Comparison of ENCODE assay signal across 8 cellular contexts in genomic region chr22:50523806-50524663, GRCh38. TPM values are rescaled to one million over a fixed set of nuclear protein-coding genes. Genes with fewer than 3 reads are reported as not detected.
DNase-seq lines count a peak whose midpoint lies in the region; ATAC-seq, FAIRE-seq and TF ChIP-seq lines count a peak whose summit lies in the region.

No MANE protein-coding gene starts in this region.

- H3K27ac ChIP-seq in cardiac muscle cell (no peak overlapping the region), HepG2 (ENCODE audit: extremely low read length, insufficient read depth, low read length) (peak overlapping the region; percentile 94)

- TF ChIP-seq EP300 in HepG2 (IDR thresholded peaks at IDR 0.05; ENCODE audit: low read depth in 2 of 2, low read length in 2 of 2) (no peak), HepG2 (CRISPR knock-in tag; IDR thresholded peaks at IDR 0.05; ENCODE audit: borderline replicate concordance) (no peak)

- H3K27ac Mint-ChIP-seq in activated naive CD8-positive, alpha-beta T cell: peak overlapping the region; percentile 59

- H3K36me3 ChIP-seq in cardiac muscle cell (peaks cover 12% of the 10 kb centered on the region), HepG2 (replicated peaks in 1 of 2; ENCODE audit: control insufficient read depth in 1 of 2, insufficient read depth in 2 of 2, low read length in 2 of 2) (peaks cover 8 to 32% of the 10 kb centered on the region in 2 experiments; a peak in 4 of 5 replicates)

- POLR2A ChIA-PET in HepG2 (lab: Yijun Ruan, JAX): interaction anchor here (0.7 to 4.2 kb wide), 16 partner anchors 11 to 273 kb away, joined by 3 to 97 read pairs (median 13); partner anchors contain the start of genes CHKB, DENND6B, HDAC10 and KLHDC7B

- peak overlapping the region; percentile 63 for H3K4me3 ChIP-seq in cardiac muscle cell
- H3K4me3 ChIP-seq in HepG2 (replicated peaks in 1 of 3; ENCODE audit: insufficient read depth in 1 of 3, low read depth in 2 of 3, low read length in 3 of 3): peak overlapping the region; percentile 65 to 84 (median 83)

- in situ Hi-C loops in HepG2 (cut with HindIII; ENCODE audit: extremely low pct_ligation_motif_present, low pct_unique_long_range_greater_than_20kb): no loop called here

- H4K20me1 ChIP-seq in HepG2 (ENCODE audit: insufficient read depth, low read length): peaks cover 19% of the 10 kb centered on the region

- H3K4me2 ChIP-seq in HepG2 (ENCODE audit: low read depth, low read length): peak overlapping the region; percentile 100

- FAIRE-seq in HepG2 (lab: Jason Lieb, UNC): no peak

- H3K27me3 ChIP-seq in cardiac muscle cell (no peaks in the 10 kb centered on the region), HepG2 (ENCODE audit: control insufficient read depth in 1 of 2, insufficient read depth in 2 of 2, low read length in 2 of 2) (no peaks in the 10 kb centered on the region)

- no peak for ATAC-seq in left ventricle myocardium superior
- no peak for ATAC-seq in HepG2
- ATAC-seq in GM19324 (IDR thresholded peaks at IDR 0.05; ENCODE audit: low FRiP score, unreplicated experiment): no peak

- WGBS in HepG2 (ENCODE audit: low lambda C conversion rate): 88% methylated on average over 1 of the region's 25 CpGs

- peak overlapping the region; percentile 91 for H3K9ac ChIP-seq in HepG2 (ENCODE audit: insufficient read depth, low read depth, low read length)

- peaks cover 23% of the 10 kb centered on the region for H3K4me1 Mint-ChIP-seq in activated naive CD8-positive, alpha-beta T cell (ENCODE audit: low read depth)

- H3K4me1 ChIP-seq in cardiac muscle cell (ENCODE audit: low read depth) (peaks cover 10% of the 10 kb centered on the region), HepG2 (ENCODE audit: insufficient read depth, low read length) (peaks cover 38% of the 10 kb centered on the region)

- H3K27me3 Mint-ChIP-seq in activated naive CD8-positive, alpha-beta T cell: no peaks in the 10 kb centered on the region

- H3K4me3 Mint-ChIP-seq in activated naive CD8-positive, alpha-beta T cell: peak overlapping the region; percentile 90

- TF ChIP-seq CTCF in cardiac muscle cell (IDR thresholded peaks at IDR 0.05; ENCODE audit: low read depth, low read length) (no peak), HepG2 (CRISPR knock-in tag; IDR thresholded peaks at IDR 0.05) (no peak)

- CTCF ChIA-PET in HepG2 (lab: Yijun Ruan, JAX; ENCODE audit: low intra/inter-chr PET ratio, low total read pairs): no interaction called here

- intact Hi-C loops in left ventricle myocardium superior (cut with micrococcal nuclease): no loop called here
- intact Hi-C loops in HepG2 (cut with micrococcal nuclease; ENCODE audit: unreplicated experiment): no loop called here

- no peaks in the 10 kb centered on the region for H3K9me3 ChIP-seq in cardiac muscle cell (ENCODE audit: low read depth)
- H3K9me3 ChIP-seq in HepG2 (ENCODE audit: low read length): no peaks in the 10 kb centered on the region

- BruUV-seq in HepG2 (replicated peaks; lab: Mats Ljungman, UMichigan): no TSS peak

- DNase-seq in cardiac muscle cell (ENCODE audit: low read depth in 1 of 2, low spot score in 1 of 2): no peak
- no peak for DNase-seq in left ventricle myocardium superior
- DNase-seq in HepG2 (ENCODE audit: low spot score): no peak
- DNase-seq in ureter (ENCODE audit: low spot score): peak; percentile 54
- DNase-seq in Ammon's horn (ENCODE audit: low spot score): no peak
- DNase-seq in GM19238 (ENCODE audit: insufficient read length, low spot score): no peak

- H3K36me3 Mint-ChIP-seq in activated naive CD8-positive, alpha-beta T cell: peaks cover 2% of the 10 kb centered on the region

- TF ChIP-seq POLR2A in HepG2 (IDR thresholded peaks at IDR 0.05; ENCODE audit: insufficient read depth in 1 of 2, low read depth in 2 of 2, low read length in 2 of 2): no peak; a peak in 1 of 4 replicates

- no peak for TF ChIP-seq RAD21 in HepG2 (CRISPR knock-in tag; IDR thresholded peaks at IDR 0.05)

- H2AFZ ChIP-seq in HepG2 (ENCODE audit: low read length): no peak overlapping the region

- H3K79me2 ChIP-seq in HepG2 (ENCODE audit: insufficient read depth, low read length): peaks cover 20% of the 10 kb centered on the region

- no peaks in the 10 kb centered on the region for H3K9me3 Mint-ChIP-seq in activated naive CD8-positive, alpha-beta T cell (ENCODE audit: low read depth)

RNA-seq across cellular contexts. Expression of gene SCO2, which starts 1.4 kb away (rescaled TPM):
- total RNA-seq in cardiac muscle cell (4.1 TPM in 1 of 2 replicates, not detected in the other), left ventricle myocardium superior (1.3 TPM), HepG2 (2016; rRNA removed; fragmentation: Illumina TruSeq; extraction: Trizol) (2.1 and 3.7 TPM in 2 replicates), ureter (not detected)
- polyA plus RNA-seq in cardiac muscle cell (0.84 and 10.5 TPM in 2 replicates), HepG2 (2011; rRNA removed) (0.32 and 0.85 TPM in 2 replicates)
- 2.3 and 3.6 TPM in 2 replicates for total RNA-seq in HepG2 (2016; cell fraction: cytosol; rRNA removed; fragmentation: Illumina TruSeq; extraction: Trizol; ENCODE audit: low read depth)
- 1.5 and 1.8 TPM in 2 replicates for total RNA-seq in HepG2 (2016; cell fraction: insoluble cytoplasmic fraction; rRNA removed; fragmentation: Illumina TruSeq; extraction: Trizol)
- total RNA-seq in HepG2 (2016; cell fraction: membrane; rRNA removed; fragmentation: Illumina TruSeq; extraction: Trizol): 2.2 and 2.9 TPM in 2 replicates
- not detected in 2 replicates for total RNA-seq in HepG2 (2016; cell fraction: nucleus; rRNA removed; fragmentation: Illumina TruSeq; extraction: Trizol)
- polyA plus RNA-seq in HepG2 (2011; cell fraction: cytosol; rRNA removed): 1.9 and 4.5 TPM in 2 replicates
- 2.8 TPM in 2 replicates for polyA plus RNA-seq in HepG2 (2011; cell fraction: nucleus; rRNA removed)
- polyA plus RNA-seq in HepG2 (2012): 1.1 TPM in 1 of 2 replicates, not detected in the other
- polyA plus RNA-seq in HepG2 (2016; cell fraction: cytosol; fragmentation: Illumina TruSeq; extraction: Trizol; ENCODE audit: low read depth): 4.0 and 4.2 TPM in 2 replicates
- 1.6 and 2.3 TPM in 2 replicates for polyA plus RNA-seq in HepG2 (2016; cell fraction: insoluble cytoplasmic fraction; fragmentation: Illumina TruSeq; extraction: Trizol; ENCODE audit: low read depth)
- polyA plus RNA-seq in HepG2 (2016; cell fraction: membrane; fragmentation: Illumina TruSeq; extraction: Trizol; ENCODE audit: low read depth): 2.3 and 2.8 TPM in 2 replicates
- polyA plus RNA-seq in HepG2 (2016; cell fraction: nucleus; fragmentation: Illumina TruSeq; extraction: Trizol; ENCODE audit: insufficient read depth, low read depth): 2.8 and 3.5 TPM in 2 replicates
- polyA minus RNA-seq in HepG2 (2011; rRNA and poly(A)+ RNA removed; ENCODE audit: low replicate concordance): 0.40 and 2.2 TPM in 2 replicates
- polyA minus RNA-seq in HepG2 (2011; cell fraction: cytosol; rRNA and poly(A)+ RNA removed): 0.97 and 1.8 TPM in 2 replicates
- 1.4 TPM in 1 of 2 replicates, not detected in the other for polyA minus RNA-seq in HepG2 (2011; cell fraction: nucleus; rRNA and poly(A)+ RNA removed)

RNA-seq across cellular contexts. Expression of gene TYMP, which starts 5.8 kb away (rescaled TPM):
- total RNA-seq in cardiac muscle cell (2.6 and 7.8 TPM in 2 replicates), left ventricle myocardium superior (12.7 TPM), HepG2 (2016; rRNA removed; fragmentation: Illumina TruSeq; extraction: Trizol) (2.3 and 3.9 TPM in 2 replicates), ureter (37.9 TPM)
- polyA plus RNA-seq in cardiac muscle cell (10.0 and 17.7 TPM in 2 replicates), HepG2 (2011; rRNA removed) (4.3 and 7.5 TPM in 2 replicates)
- total RNA-seq in HepG2 (2016; cell fraction: cytosol; rRNA removed; fragmentation: Illumina TruSeq; extraction: Trizol; ENCODE audit: low read depth): 1.0 and 1.1 TPM in 2 replicates
- total RNA-seq in HepG2 (2016; cell fraction: insoluble cytoplasmic fraction; rRNA removed; fragmentation: Illumina TruSeq; extraction: Trizol): 2.2 and 3.5 TPM in 2 replicates
- 1.8 TPM in 2 replicates for total RNA-seq in HepG2 (2016; cell fraction: membrane; rRNA removed; fragmentation: Illumina TruSeq; extraction: Trizol)
- 1.9 and 3.1 TPM in 2 replicates for total RNA-seq in HepG2 (2016; cell fraction: nucleus; rRNA removed; fragmentation: Illumina TruSeq; extraction: Trizol)
- 4.9 and 6.1 TPM in 2 replicates for polyA plus RNA-seq in HepG2 (2011; cell fraction: cytosol; rRNA removed)
- polyA plus RNA-seq in HepG2 (2011; cell fraction: nucleus; rRNA removed): 37.1 and 45.0 TPM in 2 replicates
- polyA plus RNA-seq in HepG2 (2012): 3.0 and 4.0 TPM in 2 replicates
- polyA plus RNA-seq in HepG2 (2016; cell fraction: cytosol; fragmentation: Illumina TruSeq; extraction: Trizol; ENCODE audit: low read depth): 1.3 and 1.4 TPM in 2 replicates
- 2.9 and 3.2 TPM in 2 replicates for polyA plus RNA-seq in HepG2 (2016; cell fraction: insoluble cytoplasmic fraction; fragmentation: Illumina TruSeq; extraction: Trizol; ENCODE audit: low read depth)
- 0.84 and 0.96 TPM in 2 replicates for polyA plus RNA-seq in HepG2 (2016; cell fraction: membrane; fragmentation: Illumina TruSeq; extraction: Trizol; ENCODE audit: low read depth)
- 3.0 and 4.9 TPM in 2 replicates for polyA plus RNA-seq in HepG2 (2016; cell fraction: nucleus; fragmentation: Illumina TruSeq; extraction: Trizol; ENCODE audit: insufficient read depth, low read depth)
- polyA minus RNA-seq in HepG2 (2011; rRNA and poly(A)+ RNA removed; ENCODE audit: low replicate concordance): 1.9 and 3.4 TPM in 2 replicates
- 2.0 and 2.6 TPM in 2 replicates for polyA minus RNA-seq in HepG2 (2011; cell fraction: cytosol; rRNA and poly(A)+ RNA removed)
- 3.6 and 4.0 TPM in 2 replicates for polyA minus RNA-seq in HepG2 (2011; cell fraction: nucleus; rRNA and poly(A)+ RNA removed)

RNA-seq across cellular contexts. Expression of gene NCAPH2, which starts 16.0 kb away (rescaled TPM):
- 50.3 and 55.0 TPM in 2 replicates for total RNA-seq in cardiac muscle cell
- polyA plus RNA-seq in cardiac muscle cell: 47.0 and 59.4 TPM in 2 replicates
- total RNA-seq in left ventricle myocardium superior: 30.6 TPM
- 44.1 and 64.4 TPM in 2 replicates for total RNA-seq in HepG2 (2016; rRNA removed; fragmentation: Illumina TruSeq; extraction: Trizol)
- 21.9 and 25.9 TPM in 2 replicates for total RNA-seq in HepG2 (2016; cell fraction: cytosol; rRNA removed; fragmentation: Illumina TruSeq; extraction: Trizol; ENCODE audit: low read depth)
- total RNA-seq in HepG2 (2016; cell fraction: insoluble cytoplasmic fraction; rRNA removed; fragmentation: Illumina TruSeq; extraction: Trizol): 38.6 and 60.9 TPM in 2 replicates
- total RNA-seq in HepG2 (2016; cell fraction: membrane; rRNA removed; fragmentation: Illumina TruSeq; extraction: Trizol): 36.3 and 40.8 TPM in 2 replicates
- 55.8 and 71.9 TPM in 2 replicates for total RNA-seq in HepG2 (2016; cell fraction: nucleus; rRNA removed; fragmentation: Illumina TruSeq; extraction: Trizol)
- polyA plus RNA-seq in HepG2 (2011; rRNA removed): 27.6 and 28.1 TPM in 2 replicates
- 14.9 and 27.9 TPM in 2 replicates for polyA plus RNA-seq in HepG2 (2011; cell fraction: cytosol; rRNA removed)
- 133 and 198 TPM in 2 replicates for polyA plus RNA-seq in HepG2 (2011; cell fraction: nucleus; rRNA removed)
- polyA plus RNA-seq in HepG2 (2012): 18.5 and 22.1 TPM in 2 replicates
- 19.2 and 20.6 TPM in 2 replicates for polyA plus RNA-seq in HepG2 (2016; cell fraction: cytosol; fragmentation: Illumina TruSeq; extraction: Trizol; ENCODE audit: low read depth)
- 35.4 and 35.6 TPM in 2 replicates for polyA plus RNA-seq in HepG2 (2016; cell fraction: insoluble cytoplasmic fraction; fragmentation: Illumina TruSeq; extraction: Trizol; ENCODE audit: low read depth)
- 30.3 and 30.4 TPM in 2 replicates for polyA plus RNA-seq in HepG2 (2016; cell fraction: membrane; fragmentation: Illumina TruSeq; extraction: Trizol; ENCODE audit: low read depth)
- polyA plus RNA-seq in HepG2 (2016; cell fraction: nucleus; fragmentation: Illumina TruSeq; extraction: Trizol; ENCODE audit: insufficient read depth, low read depth): 141 and 144 TPM in 2 replicates
- polyA minus RNA-seq in HepG2 (2011; rRNA and poly(A)+ RNA removed; ENCODE audit: low replicate concordance): 32.7 and 68.1 TPM in 2 replicates
- polyA minus RNA-seq in HepG2 (2011; cell fraction: cytosol; rRNA and poly(A)+ RNA removed): 16.6 and 22.2 TPM in 2 replicates
- polyA minus RNA-seq in HepG2 (2011; cell fraction: nucleus; rRNA and poly(A)+ RNA removed): 13.8 and 21.0 TPM in 2 replicates
- 37.7 TPM for total RNA-seq in ureter

RNA-seq across cellular contexts. Expression of gene LMF2, which starts 16.5 kb away (rescaled TPM):
- 79.9 and 91.7 TPM in 2 replicates for total RNA-seq in cardiac muscle cell
- 72.9 and 82.9 TPM in 2 replicates for polyA plus RNA-seq in cardiac muscle cell
- total RNA-seq in left ventricle myocardium superior: 27.6 TPM
- total RNA-seq in HepG2 (2016; rRNA removed; fragmentation: Illumina TruSeq; extraction: Trizol): 10.2 and 30.6 TPM in 2 replicates
- 6.3 and 7.5 TPM in 2 replicates for total RNA-seq in HepG2 (2016; cell fraction: cytosol; rRNA removed; fragmentation: Illumina TruSeq; extraction: Trizol; ENCODE audit: low read depth)
- 8.1 and 32.3 TPM in 2 replicates for total RNA-seq in HepG2 (2016; cell fraction: insoluble cytoplasmic fraction; rRNA removed; fragmentation: Illumina TruSeq; extraction: Trizol)
- total RNA-seq in HepG2 (2016; cell fraction: membrane; rRNA removed; fragmentation: Illumina TruSeq; extraction: Trizol): 12.9 and 13.8 TPM in 2 replicates
- total RNA-seq in HepG2 (2016; cell fraction: nucleus; rRNA removed; fragmentation: Illumina TruSeq; extraction: Trizol): 37.5 and 43.9 TPM in 2 replicates
- 23.3 and 37.9 TPM in 2 replicates for polyA plus RNA-seq in HepG2 (2011; rRNA removed)
- 18.2 and 36.8 TPM in 2 replicates for polyA plus RNA-seq in HepG2 (2011; cell fraction: cytosol; rRNA removed)
- polyA plus RNA-seq in HepG2 (2011; cell fraction: nucleus; rRNA removed): 284 and 409 TPM in 2 replicates
- polyA plus RNA-seq in HepG2 (2012): 20.6 and 26.6 TPM in 2 replicates
- 9.6 and 9.7 TPM in 2 replicates for polyA plus RNA-seq in HepG2 (2016; cell fraction: cytosol; fragmentation: Illumina TruSeq; extraction: Trizol; ENCODE audit: low read depth)
- polyA plus RNA-seq in HepG2 (2016; cell fraction: insoluble cytoplasmic fraction; fragmentation: Illumina TruSeq; extraction: Trizol; ENCODE audit: low read depth): 10.4 and 13.2 TPM in 2 replicates
- polyA plus RNA-seq in HepG2 (2016; cell fraction: membrane; fragmentation: Illumina TruSeq; extraction: Trizol; ENCODE audit: low read depth): 11.7 and 14.1 TPM in 2 replicates
- 103 and 105 TPM in 2 replicates for polyA plus RNA-seq in HepG2 (2016; cell fraction: nucleus; fragmentation: Illumina TruSeq; extraction: Trizol; ENCODE audit: insufficient read depth, low read depth)
- polyA minus RNA-seq in HepG2 (2011; rRNA and poly(A)+ RNA removed; ENCODE audit: low replicate concordance): 33.1 and 122 TPM in 2 replicates
- 51.0 and 56.0 TPM in 2 replicates for polyA minus RNA-seq in HepG2 (2011; cell fraction: cytosol; rRNA and poly(A)+ RNA removed)
- polyA minus RNA-seq in HepG2 (2011; cell fraction: nucleus; rRNA and poly(A)+ RNA removed): 27.5 and 28.8 TPM in 2 replicates
- 63.6 TPM for total RNA-seq in ureter

RNA-seq across cellular contexts. Expression of gene KLHDC7B, which starts 21.7 kb away (rescaled TPM):
- total RNA-seq in cardiac muscle cell (0.07 and 0.18 TPM in 2 replicates), left ventricle myocardium superior (not detected), HepG2 (2016; rRNA removed; fragmentation: Illumina TruSeq; extraction: Trizol) (not detected in 2 replicates), ureter (1.2 TPM)
- polyA plus RNA-seq in cardiac muscle cell (0.45 TPM in 1 of 2 replicates, not detected in the other), HepG2 (2011; rRNA removed) (0.11 and 0.17 TPM in 2 replicates)
- not detected in 2 replicates for total RNA-seq in HepG2 (2016; cell fraction: cytosol; rRNA removed; fragmentation: Illumina TruSeq; extraction: Trizol; ENCODE audit: low read depth)
- not detected in 2 replicates for total RNA-seq in HepG2 (2016; cell fraction: insoluble cytoplasmic fraction; rRNA removed; fragmentation: Illumina TruSeq; extraction: Trizol)
- not detected in 2 replicates for total RNA-seq in HepG2 (2016; cell fraction: membrane; rRNA removed; fragmentation: Illumina TruSeq; extraction: Trizol)
- not detected in 2 replicates for total RNA-seq in HepG2 (2016; cell fraction: nucleus; rRNA removed; fragmentation: Illumina TruSeq; extraction: Trizol)
- 0.09 TPM in 2 replicates for polyA plus RNA-seq in HepG2 (2011; cell fraction: cytosol; rRNA removed)
- 0.68 and 0.81 TPM in 2 replicates for polyA plus RNA-seq in HepG2 (2011; cell fraction: nucleus; rRNA removed)
- polyA plus RNA-seq in HepG2 (2012): 0.12 and 0.47 TPM in 2 replicates
- polyA plus RNA-seq in HepG2 (2016; cell fraction: cytosol; fragmentation: Illumina TruSeq; extraction: Trizol; ENCODE audit: low read depth): 0.03 TPM in 1 of 2 replicates, not detected in the other
- polyA plus RNA-seq in HepG2 (2016; cell fraction: insoluble cytoplasmic fraction; fragmentation: Illumina TruSeq; extraction: Trizol; ENCODE audit: low read depth): not detected in 2 replicates
- polyA plus RNA-seq in HepG2 (2016; cell fraction: membrane; fragmentation: Illumina TruSeq; extraction: Trizol; ENCODE audit: low read depth): not detected in 2 replicates
- 0.09 TPM in 1 of 2 replicates, not detected in the other for polyA plus RNA-seq in HepG2 (2016; cell fraction: nucleus; fragmentation: Illumina TruSeq; extraction: Trizol; ENCODE audit: insufficient read depth, low read depth)
- polyA minus RNA-seq in HepG2 (2011; rRNA and poly(A)+ RNA removed; ENCODE audit: low replicate concordance): 0.24 and 1.1 TPM in 2 replicates
- 0.26 and 0.49 TPM in 2 replicates for polyA minus RNA-seq in HepG2 (2011; cell fraction: cytosol; rRNA and poly(A)+ RNA removed)
- polyA minus RNA-seq in HepG2 (2011; cell fraction: nucleus; rRNA and poly(A)+ RNA removed): 0.13 and 0.50 TPM in 2 replicates
